9 cellular contexts compared by ENCODE assay signal in the genomic region with DNA sequence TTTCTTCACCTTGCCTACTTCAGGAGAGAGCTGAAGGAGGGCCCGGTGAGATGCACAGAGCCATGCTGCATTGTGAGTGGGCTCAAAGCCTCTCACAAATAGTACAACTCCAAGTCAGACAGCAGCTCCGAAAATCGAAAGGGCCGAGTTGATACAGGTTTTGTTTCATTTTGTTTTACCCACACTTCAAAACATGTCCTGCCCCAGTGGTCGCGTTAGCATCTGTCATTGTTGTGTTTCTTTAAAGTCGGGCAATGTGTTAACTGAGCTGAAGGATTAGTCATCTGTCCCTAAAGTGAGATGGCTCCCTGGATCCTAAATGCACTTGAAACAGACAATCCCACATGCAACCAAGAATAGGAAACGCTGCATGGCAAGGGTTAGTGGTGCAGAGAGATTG.
DNase-seq lines count a peak whose midpoint lies in the region; ATAC-seq lines count a peak whose summit lies in the region.
"Had no signal": no experiment of that assay in that cellular context is flagged by ENCODE, and none has a peak within 500 bp of the region (broad histone marks: within the 10 kb centered on the region; RNA-seq: fewer than 3 reads in every experiment).

No MANE protein-coding gene starts in this region.

- peak overlapping the region; percentile 0 for H3K4me3 Mint-ChIP-seq in activated CD4-positive, alpha-beta T cell treated with anti-CD3 and anti-CD28 coated beads for 36 hours
- H3K4me3 Mint-ChIP-seq in T-helper 2 cell treated with Interferon-gamma antibody and Interleukin-4, amounts not matched to agents 5 μg/mL and 100 μg/mL, for 36 hours, result peak overlapping the region; percentile 49

- peaks cover 15% of the 10 kb centered on the region for H3K9me3 Mint-ChIP-seq in activated CD4-positive, alpha-beta T cell treated with anti-CD3 and anti-CD28 coated beads for 36 hours (ENCODE audit: low read depth)
- H3K9me3 Mint-ChIP-seq in T-helper 2 cell treated with Interferon-gamma antibody and Interleukin-4, amounts not matched to agents 5 μg/mL and 100 μg/mL, for 36 hours, result peaks cover 12% of the 10 kb centered on the region

- peak; percentile 49 for DNase-seq in activated CD4-positive, alpha-beta T cell treated with anti-CD3 and anti-CD28 coated beads for 36 hours
- DNase-seq in activated CD4-positive, alpha-beta T cell treated with anti-CD3 and anti-CD28 coated beads, Interleukin-2, amount 50 U/mL, for 1 hour, result no peak
- no peak for DNase-seq in T-helper 2 cell treated with Interferon-gamma antibody and Interleukin-4, amounts not matched to agents 5 μg/mL and 100 μg/mL, for 36 hours (ENCODE audit: low spot score)
- peak; percentile 42 for DNase-seq in stimulated activated CD8-positive, alpha-beta memory T cell treated with anti-CD3 and anti-CD28 coated beads, Interleukin-4, amount 100 ng/mL, for 48 hours
- no peak for DNase-seq in left lobe of liver (ENCODE audit: low spot score)
- no peak for DNase-seq in epidermal melanocyte (ENCODE audit: insufficient read length, low spot score)
- DNase-seq: heart left ventricle had no signal

- peaks cover 19% of the 10 kb centered on the region for H3K36me3 Mint-ChIP-seq in activated CD4-positive, alpha-beta T cell treated with anti-CD3 and anti-CD28 coated beads for 36 hours (ENCODE audit: low read depth)
- no peaks in the 10 kb centered on the region for H3K36me3 Mint-ChIP-seq in T-helper 2 cell treated with Interferon-gamma antibody and Interleukin-4, amounts not matched to agents 5 μg/mL and 100 μg/mL, for 36 hours (ENCODE audit: low read depth)

- CTCF ChIA-PET in activated CD4-positive, alpha-beta T cell treated with anti-CD3 and anti-CD28 coated beads for 36 hours (lab: Charles Lee), result interaction anchor here (1.0 to 1.2 kb wide), 2 partner anchors 11 to 14 kb away, joined by 3 to 4 read pairs; no protein-coding TSS in a partner anchor

- POLR2A ChIA-PET in activated CD4-positive, alpha-beta T cell treated with anti-CD3 and anti-CD28 coated beads for 36 hours (lab: Charles Lee), result no interaction called here

- no peak overlapping the region for H3K27ac Mint-ChIP-seq in activated CD4-positive, alpha-beta T cell treated with anti-CD3 and anti-CD28 coated beads for 36 hours
- no peak overlapping the region for H3K27ac Mint-ChIP-seq in T-helper 2 cell treated with Interferon-gamma antibody and Interleukin-4, amounts not matched to agents 5 μg/mL and 100 μg/mL, for 36 hours

- ATAC-seq in activated CD4-positive, alpha-beta T cell treated with anti-CD3 and anti-CD28 coated beads for 36 hours, result peak; percentile 87
- peak; percentile 55 for ATAC-seq in HG02678 (IDR thresholded peaks at IDR 0.05; ENCODE audit: unreplicated experiment)
- ATAC-seq in GM18909 (IDR thresholded peaks at IDR 0.05; ENCODE audit: poor library complexity, unreplicated experiment), result no peak
- ATAC-seq in left lobe of liver, result no peak
- ATAC-seq: heart left ventricle had no signal

- H3K4me1 Mint-ChIP-seq in activated CD4-positive, alpha-beta T cell treated with anti-CD3 and anti-CD28 coated beads for 36 hours, result peaks cover 39% of the 10 kb centered on the region
- H3K4me1 Mint-ChIP-seq in T-helper 2 cell treated with Interferon-gamma antibody and Interleukin-4, amounts not matched to agents 5 μg/mL and 100 μg/mL, for 36 hours (ENCODE audit: low read depth), result peaks cover 6% of the 10 kb centered on the region

- intact Hi-C loops in activated CD4-positive, alpha-beta T cell treated with anti-CD3 and anti-CD28 coated beads for 36 hours (cut with DNase I, micrococcal nuclease), result loop anchor here (5.0 to 10.0 kb wide), 2 partner anchors 85 to 88 kb away; no protein-coding TSS in a partner anchor

- H3K27me3 Mint-ChIP-seq in activated CD4-positive, alpha-beta T cell treated with anti-CD3 and anti-CD28 coated beads for 36 hours, result no peaks in the 10 kb centered on the region
- H3K27me3 Mint-ChIP-seq in T-helper 2 cell treated with Interferon-gamma antibody and Interleukin-4, amounts not matched to agents 5 μg/mL and 100 μg/mL, for 36 hours (ENCODE audit: low read depth), result no peaks in the 10 kb centered on the region

Comparison
In these comparisons a context has a peak if more than half of its experiments do, and no peak if none do; other contexts are left out.
1. DNase-seq: peak in activated CD4-positive, alpha-beta T cell treated with anti-CD3 and anti-CD28 coated beads for 36 hours (single experiment) and stimulated activated CD8-positive, alpha-beta memory T cell treated with anti-CD3 and anti-CD28 coated beads, Interleukin-4, amount 100 ng/mL, for 48 hours (single experiment); none in activated CD4-positive, alpha-beta T cell treated with anti-CD3 and anti-CD28 coated beads, Interleukin-2, amount 50 U/mL, for 1 hour (single experiment), T-helper 2 cell treated with Interferon-gamma antibody and Interleukin-4, amounts not matched to agents 5 μg/mL and 100 μg/mL, for 36 hours (single experiment), left lobe of liver (single experiment) and epidermal melanocyte (single experiment).
2. ATAC-seq: peak in activated CD4-positive, alpha-beta T cell treated with anti-CD3 and anti-CD28 coated beads for 36 hours (single experiment) and HG02678 (single experiment); none in GM18909 (single experiment) and left lobe of liver (single experiment).